ENCODE assay signal across 10 cellular contexts in the genomic region with DNA sequence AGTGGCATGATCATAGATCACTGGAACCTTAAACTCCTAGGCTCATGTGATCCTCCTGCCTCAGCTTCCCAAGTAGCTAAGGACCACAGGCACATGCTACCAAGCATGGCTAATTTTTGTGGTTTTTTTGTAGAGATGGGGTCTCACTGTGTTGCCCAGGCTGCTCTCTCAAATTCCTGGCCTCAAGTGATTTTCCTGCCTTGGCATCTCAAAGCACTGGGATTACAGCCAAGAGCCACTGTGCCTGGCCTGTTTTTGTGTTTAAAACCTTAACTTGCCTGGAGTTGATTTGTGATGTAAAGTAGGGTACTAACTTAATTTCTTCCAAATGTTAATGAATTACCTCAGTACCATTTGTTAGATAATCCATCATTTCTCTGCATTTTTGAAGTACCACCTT. TPM values are rescaled to one million over a fixed set of nuclear protein-coding genes. Genes with fewer than 3 reads are reported as not detected.
"Had no signal": no experiment of that assay in that cellular context is flagged by ENCODE, and none has a peak within 500 bp of the region (broad histone marks: within the 10 kb centered on the region; RNA-seq: fewer than 3 reads in every experiment).

No MANE protein-coding gene starts in this region.

- H3K27ac Mint-ChIP-seq: HFFc6, IgD-negative memory B cell had no signal

- H3K4me3 ChIP-seq: GM23248 had no signal

- H3K4me3 Mint-ChIP-seq: HFFc6, IgD-negative memory B cell had no signal

- H3K27me3 Mint-ChIP-seq: IgD-negative memory B cell had no signal

- DNase-seq: GM23248, GOT3, H7, HCEC 1CT, HFFc6, KBM-7 had no signal

- ATAC-seq: HepG2 had no signal

- H3K36me3 Mint-ChIP-seq: IgD-negative memory B cell had no signal

- FAIRE-seq: HepG2 had no signal

- H3K9me3 Mint-ChIP-seq: HFFc6, IgD-negative memory B cell had no signal

- H3K27ac ChIP-seq: GM23248, HL-60 had no signal

RNA-seq across cellular contexts. Expression of a gene that starts 43.9 kb away (rescaled TPM):
- total RNA-seq: GM23248, H4, HFFc6 had no signal
- polyA plus RNA-seq: GM23248, IgD-negative memory B cell had no signal
